ENCODE assay signal across 13 cellular contexts in genomic region chr11:92455221-92455790, GRCh38.
"Had no signal": no experiment of that assay in that cellular context is flagged by ENCODE, and none has a peak within 500 bp of the region (broad histone marks: within the 10 kb centered on the region; RNA-seq: fewer than 3 reads in every experiment).

No MANE protein-coding gene starts in this region.

- H3K9me3 ChIP-seq: lower lobe of right lung, right lobe of liver had no signal

- H3K27ac ChIP-seq: dorsolateral prefrontal cortex, lower lobe of right lung, right lobe of liver had no signal

- H3K36me3 ChIP-seq: lower lobe of right lung, right lobe of liver had no signal

- ATAC-seq: activated CD8-positive, alpha-beta T cell treated with anti-CD3 and anti-CD28 coated beads for 36 hours; activated naive CD4-positive, alpha-beta T cell treated with anti-CD3 and anti-CD28 coated beads, Interleukin-2, amount 50 U/mL, for 72 hours; activated T-cell treated with anti-CD3 and anti-CD28 coated beads, Interleukin-2, amount 50 U/mL, for 4 hours; left colon; lower lobe of right lung; right lobe of liver; WTC11 had no signal

- H3K4me3 ChIP-seq: dorsolateral prefrontal cortex, lower lobe of right lung, right lobe of liver had no signal

- DNase-seq: activated CD4-positive, alpha-beta T cell treated with anti-CD3 and anti-CD28 coated beads for 4 hours; activated CD8-positive, alpha-beta T cell treated with anti-CD3 and anti-CD28 coated beads for 36 hours; activated effector memory CD4-positive, alpha-beta T cell treated with Interleukin-2 at 50 U/mL for 16 hours; activated T-cell treated with anti-CD3 and anti-CD28 coated beads, Interleukin-2, amount 50 U/mL, for 4 hours; amniotic stem cell; dorsolateral prefrontal cortex; erythroblast; left colon; lower lobe of right lung; midbrain; right lobe of liver had no signal

- H3K27me3 ChIP-seq: dorsolateral prefrontal cortex, right lobe of liver had no signal

- H3K4me1 ChIP-seq: lower lobe of right lung, right lobe of liver had no signal
